Comparison of ENCODE assay signal across 17 cellular contexts in the genomic region with DNA sequence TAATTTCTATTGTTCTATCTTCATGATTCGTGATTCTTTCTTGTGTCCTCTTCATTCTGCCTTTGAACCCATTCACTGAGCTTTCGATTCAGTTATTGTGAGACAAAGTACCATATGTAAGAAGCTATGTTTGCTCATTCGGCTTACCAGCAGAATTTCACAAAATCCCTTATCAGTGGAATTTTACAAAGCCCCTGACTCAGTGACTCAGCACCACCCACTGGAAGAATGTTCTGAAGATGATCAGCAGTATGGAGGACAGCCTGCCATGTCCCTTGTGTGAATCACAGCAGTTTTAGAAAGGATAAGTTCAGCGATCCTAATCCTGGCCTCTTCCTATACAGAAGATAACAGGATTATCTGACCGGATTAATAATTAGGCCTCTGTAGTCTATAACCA. TPM values are rescaled to one million over a fixed set of nuclear protein-coding genes. Genes with fewer than 3 reads are reported as not detected.
DNase-seq lines count a peak whose midpoint lies in the region; ATAC-seq lines count a peak whose summit lies in the region.
"Had no signal": no experiment of that assay in that cellular context is flagged by ENCODE, and none has a peak within 500 bp of the region (broad histone marks: within the 10 kb centered on the region; RNA-seq: fewer than 3 reads in every experiment).

No MANE protein-coding gene starts in this region.

- H3K4me3 Mint-ChIP-seq in activated CD4-positive, alpha-beta memory T cell treated with anti-CD3 and anti-CD28 coated beads for 36 hours = no peak overlapping the region
- H3K4me3 Mint-ChIP-seq in activated CD4-positive, alpha-beta memory T cell treated with anti-CD3 and anti-CD28 coated beads, Interleukin-2, amount 10 ng/mL, durations not matched to agents 7 days and 5 days = no peak overlapping the region
- no peak overlapping the region for H3K4me3 Mint-ChIP-seq in activated naive CD8-positive, alpha-beta T cell treated with anti-CD3 and anti-CD28 coated beads, Interleukin-2, amount 50 U/mL, for 24 hours
- H3K4me3 Mint-ChIP-seq: activated naive CD8-positive, alpha-beta T cell treated with anti-CD3 and anti-CD28 coated beads, Interleukin-2, amount 10 ng/mL, durations not matched to agents 7 days and 5 days; nephron progenitor cell had no signal

- peak overlapping the region; percentile 59 for H3K27ac Mint-ChIP-seq in activated CD4-positive, alpha-beta memory T cell treated with anti-CD3 and anti-CD28 coated beads for 36 hours
- H3K27ac Mint-ChIP-seq in activated CD4-positive, alpha-beta memory T cell treated with anti-CD3 and anti-CD28 coated beads, Interleukin-2, amount 10 ng/mL, durations not matched to agents 7 days and 5 days = no peak overlapping the region
- H3K27ac Mint-ChIP-seq in activated naive CD8-positive, alpha-beta T cell treated with anti-CD3 and anti-CD28 coated beads, Interleukin-2, amount 50 U/mL, for 24 hours = peak overlapping the region; percentile 85
- H3K27ac Mint-ChIP-seq: activated naive CD8-positive, alpha-beta T cell treated with anti-CD3 and anti-CD28 coated beads, Interleukin-2, amount 10 ng/mL, durations not matched to agents 7 days and 5 days; nephron progenitor cell had no signal

- CTCF ChIA-PET in activated CD4-positive, alpha-beta memory T cell treated with anti-CD3 and anti-CD28 coated beads for 36 hours (lab: Charles Lee) = no interaction called here
- CTCF ChIA-PET in activated CD4-positive, alpha-beta memory T cell treated with anti-CD3 and anti-CD28 coated beads, Interleukin-2, amount 10 ng/mL, durations not matched to agents 7 days and 5 days (lab: Charles Lee) = no interaction called here

- H3K27me3 Mint-ChIP-seq in activated CD4-positive, alpha-beta memory T cell treated with anti-CD3 and anti-CD28 coated beads for 36 hours = no peaks in the 10 kb centered on the region
- no peaks in the 10 kb centered on the region for H3K27me3 Mint-ChIP-seq in activated CD4-positive, alpha-beta memory T cell treated with anti-CD3 and anti-CD28 coated beads, Interleukin-2, amount 10 ng/mL, durations not matched to agents 7 days and 5 days
- no peaks in the 10 kb centered on the region for H3K27me3 Mint-ChIP-seq in activated naive CD8-positive, alpha-beta T cell treated with anti-CD3 and anti-CD28 coated beads, Interleukin-2, amount 50 U/mL, for 24 hours
- H3K27me3 Mint-ChIP-seq: activated naive CD8-positive, alpha-beta T cell treated with anti-CD3 and anti-CD28 coated beads, Interleukin-2, amount 10 ng/mL, durations not matched to agents 7 days and 5 days had no signal

- no peak for DNase-seq in activated CD4-positive, alpha-beta memory T cell treated with anti-CD3 and anti-CD28 coated beads for 36 hours
- DNase-seq in activated CD4-positive, alpha-beta memory T cell treated with anti-CD3 and anti-CD28 coated beads, Interleukin-2, amount 10 ng/mL, durations not matched to agents 7 days and 5 days = no peak
- no peak for DNase-seq in activated naive CD8-positive, alpha-beta T cell treated with anti-CD3 and anti-CD28 coated beads, Interleukin-2, amount 50 U/mL, for 24 hours
- DNase-seq in non-pigmented ciliary epithelial cell (ENCODE audit: low read depth) (peak; percentile 27), posterior cingulate gyrus (no peak), COLO668 (lab: John Stamatoyannopoulos, UW; ENCODE audit: unreplicated experiment) (no peak)
- DNase-seq: activated naive CD8-positive, alpha-beta T cell treated with anti-CD3 and anti-CD28 coated beads, Interleukin-2, amount 10 ng/mL, durations not matched to agents 7 days and 5 days; activated T-cell treated with anti-CD3 and anti-CD28 coated beads for 4 hours; left lung; NCI-H146; NCI-H2171; NCI-H69; nephron progenitor cell; substantia nigra had no signal

- H3K9me3 Mint-ChIP-seq in activated CD4-positive, alpha-beta memory T cell treated with anti-CD3 and anti-CD28 coated beads for 36 hours = no peaks in the 10 kb centered on the region
- H3K9me3 Mint-ChIP-seq in activated CD4-positive, alpha-beta memory T cell treated with anti-CD3 and anti-CD28 coated beads, Interleukin-2, amount 10 ng/mL, durations not matched to agents 7 days and 5 days = no peaks in the 10 kb centered on the region
- H3K9me3 Mint-ChIP-seq in activated naive CD8-positive, alpha-beta T cell treated with anti-CD3 and anti-CD28 coated beads, Interleukin-2, amount 50 U/mL, for 24 hours = no peaks in the 10 kb centered on the region
- H3K9me3 Mint-ChIP-seq: activated naive CD8-positive, alpha-beta T cell treated with anti-CD3 and anti-CD28 coated beads, Interleukin-2, amount 10 ng/mL, durations not matched to agents 7 days and 5 days had no signal

- H3K4me1 Mint-ChIP-seq in activated CD4-positive, alpha-beta memory T cell treated with anti-CD3 and anti-CD28 coated beads for 36 hours (ENCODE audit: low read depth) = peaks cover 29% of the 10 kb centered on the region
- peaks cover 13% of the 10 kb centered on the region for H3K4me1 Mint-ChIP-seq in activated CD4-positive, alpha-beta memory T cell treated with anti-CD3 and anti-CD28 coated beads, Interleukin-2, amount 10 ng/mL, durations not matched to agents 7 days and 5 days
- H3K4me1 Mint-ChIP-seq in activated naive CD8-positive, alpha-beta T cell treated with anti-CD3 and anti-CD28 coated beads, Interleukin-2, amount 50 U/mL, for 24 hours = peaks cover 33% of the 10 kb centered on the region
- H3K4me1 Mint-ChIP-seq: nephron progenitor cell had no signal

- POLR2A ChIA-PET in activated CD4-positive, alpha-beta memory T cell treated with anti-CD3 and anti-CD28 coated beads for 36 hours (lab: Charles Lee) = no interaction called here
- POLR2A ChIA-PET in activated CD4-positive, alpha-beta memory T cell treated with anti-CD3 and anti-CD28 coated beads, Interleukin-2, amount 10 ng/mL, durations not matched to agents 7 days and 5 days (lab: Charles Lee) = no interaction called here

- intact Hi-C loops in activated CD4-positive, alpha-beta memory T cell treated with anti-CD3 and anti-CD28 coated beads for 36 hours (cut with micrococcal nuclease) = loop anchor here (5.0 kb wide), 1 partner anchor 173 kb away; the partner anchor contains the start of gene ZNF81
- intact Hi-C loops in posterior cingulate gyrus (cut with DNase I) = no loop called here

- H3K36me3 Mint-ChIP-seq in activated CD4-positive, alpha-beta memory T cell treated with anti-CD3 and anti-CD28 coated beads for 36 hours = no peaks in the 10 kb centered on the region
- H3K36me3 Mint-ChIP-seq in activated CD4-positive, alpha-beta memory T cell treated with anti-CD3 and anti-CD28 coated beads, Interleukin-2, amount 10 ng/mL, durations not matched to agents 7 days and 5 days (ENCODE audit: low read depth) = peaks cover 10% of the 10 kb centered on the region
- H3K36me3 Mint-ChIP-seq in activated naive CD8-positive, alpha-beta T cell treated with anti-CD3 and anti-CD28 coated beads, Interleukin-2, amount 50 U/mL, for 24 hours (ENCODE audit: low read depth) = peaks cover 8% of the 10 kb centered on the region

- no peak for ATAC-seq in activated naive CD8-positive, alpha-beta T cell treated with anti-CD3 and anti-CD28 coated beads, Interleukin-2, amount 50 U/mL, for 24 hours
- ATAC-seq: A549, left lung, Right ventricle myocardium inferior had no signal

RNA-seq across cellular contexts. Expression of gene UXT, which starts 5.8 kb away (rescaled TPM):
- 100 to 1,000 TPM; 198 to 210 TPM for total RNA-seq in activated CD4-positive, alpha-beta memory T cell treated with anti-CD3 and anti-CD28 coated beads for 36 hours
- total RNA-seq in activated CD4-positive, alpha-beta memory T cell treated with anti-CD3 and anti-CD28 coated beads, Interleukin-2, amount 10 ng/mL, durations not matched to agents 7 days and 5 days = 100 to 1,000 TPM; 162 to 167 TPM

RNA-seq across cellular contexts. Expression of gene ELK1, which starts 14.4 kb away (rescaled TPM):
- total RNA-seq in activated CD4-positive, alpha-beta memory T cell treated with anti-CD3 and anti-CD28 coated beads for 36 hours = 10 to 100 TPM; 93.6 to 95.3 TPM
- 10 to 100 TPM; 68.9 to 74.9 TPM for total RNA-seq in activated CD4-positive, alpha-beta memory T cell treated with anti-CD3 and anti-CD28 coated beads, Interleukin-2, amount 10 ng/mL, durations not matched to agents 7 days and 5 days

RNA-seq across cellular contexts. Expression of gene CFP, which starts 35.0 kb away (rescaled TPM):
- 1 to 10 TPM; 3.4 to 4.4 TPM for total RNA-seq in activated CD4-positive, alpha-beta memory T cell treated with anti-CD3 and anti-CD28 coated beads for 36 hours
- total RNA-seq in activated CD4-positive, alpha-beta memory T cell treated with anti-CD3 and anti-CD28 coated beads, Interleukin-2, amount 10 ng/mL, durations not matched to agents 7 days and 5 days = 10 to 100 TPM; 15.7 to 18.6 TPM

RNA-seq across cellular contexts. Expression of gene SYN1, which starts 45.1 kb away (rescaled TPM):
- total RNA-seq in activated CD4-positive, alpha-beta memory T cell treated with anti-CD3 and anti-CD28 coated beads for 36 hours = 1 to 10 TPM in 1 of 2 experiments, under 1 TPM in 1; 0.83 to 1.3 TPM
- total RNA-seq in activated CD4-positive, alpha-beta memory T cell treated with anti-CD3 and anti-CD28 coated beads, Interleukin-2, amount 10 ng/mL, durations not matched to agents 7 days and 5 days = under 1 TPM; 0.18 to 0.40 TPM
- total RNA-seq: OCI-LY7 had no signal
